Comparison of ENCODE assay signal across 8 cellular contexts in the genomic region with DNA sequence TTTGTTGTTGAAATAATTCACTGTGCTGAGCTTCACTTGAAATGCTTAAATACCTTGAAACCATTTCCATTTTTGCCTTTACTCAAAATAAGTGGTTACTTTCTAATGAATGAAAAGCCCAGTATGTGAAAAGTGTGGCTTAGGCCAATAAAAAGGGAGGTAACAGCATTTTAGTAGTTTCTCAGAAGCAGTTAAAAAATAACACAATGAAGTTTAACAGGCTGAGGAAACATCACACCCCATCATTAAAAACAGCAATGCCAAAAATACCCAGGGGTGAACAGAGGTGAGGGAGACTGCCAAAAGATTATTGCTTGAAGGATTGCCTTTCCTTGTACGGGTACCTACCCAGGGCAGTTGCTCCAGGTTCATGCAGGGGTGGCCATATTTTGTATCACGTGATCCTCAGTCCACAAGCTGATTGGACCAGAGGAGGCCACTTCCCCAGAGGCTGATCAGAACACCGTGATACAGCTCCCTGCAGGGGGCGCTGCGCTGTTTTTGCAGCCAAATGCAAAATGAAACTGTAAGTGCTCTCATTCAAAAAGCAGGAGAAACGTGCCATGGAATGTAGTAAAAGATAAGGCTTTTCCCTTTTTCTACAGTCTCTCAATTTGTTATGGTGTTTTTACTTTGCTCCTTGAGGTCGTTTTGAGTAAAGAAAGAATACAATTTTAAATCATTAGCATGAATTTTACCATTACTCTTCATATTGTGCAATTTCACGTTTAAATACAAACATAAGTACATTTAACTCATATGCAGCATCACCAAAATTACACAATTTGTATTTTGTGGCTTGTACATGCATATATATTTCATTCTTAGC.
A peak's percentile ranks its signal among the peaks of the same experiment; 100 is the strongest.
DNase-seq lines count a peak whose midpoint lies in the region; ATAC-seq and TF ChIP-seq lines count a peak whose summit lies in the region.

No MANE protein-coding gene starts in this region.

- peak in 6 of 7 experiments; percentile 37 to 84 (median 72) for TF ChIP-seq CTCF in stomach (IDR thresholded peaks at IDR 0.05)

- H3K4me1 ChIP-seq in stomach: peaks cover 0 to 33% (median 14%) of the 10 kb centered on the region in 4 donors

- intact Hi-C loops in activated CD4-positive, alpha-beta T cell treated with anti-CD3 and anti-CD28 coated beads, Interleukin-2, amount 10 ng/mL, durations not matched to agents 24 days and 14 days (cut with micrococcal nuclease): no loop called here
- intact Hi-C loops in stomach (cut with DNase I; ENCODE audit: low total_unique reads): no loop called here

- H3K36me3 ChIP-seq in stomach: no peaks in the 10 kb centered on the region

- H3K27me3 ChIP-seq in stomach: no peaks in the 10 kb centered on the region

- H3K27me3 Mint-ChIP-seq in activated CD4-positive, alpha-beta T cell treated with anti-CD3 and anti-CD28 coated beads, Interleukin-2, amount 10 ng/mL, durations not matched to agents 24 days and 14 days: peaks cover 3% of the 10 kb centered on the region

- H3K36me3 Mint-ChIP-seq in activated CD4-positive, alpha-beta T cell treated with anti-CD3 and anti-CD28 coated beads, Interleukin-2, amount 10 ng/mL, durations not matched to agents 24 days and 14 days (ENCODE audit: low read depth): no peaks in the 10 kb centered on the region

- 28 to 44% (median 37%) methylated on average over 8 of the region's 8 CpGs for WGBS in stomach, 5 donors

- H3K9me3 Mint-ChIP-seq in activated CD4-positive, alpha-beta T cell treated with anti-CD3 and anti-CD28 coated beads, Interleukin-2, amount 10 ng/mL, durations not matched to agents 24 days and 14 days: peaks cover 3% of the 10 kb centered on the region

- H3K4me3 ChIP-seq in stomach: peak overlapping the region in 2 of 4 donors; percentile 7 to 23

- no peak overlapping the region for H3K4me3 Mint-ChIP-seq in activated CD4-positive, alpha-beta T cell treated with anti-CD3 and anti-CD28 coated beads, Interleukin-2, amount 10 ng/mL, durations not matched to agents 24 days and 14 days

- no peak for ATAC-seq in GM18858 (IDR thresholded peaks at IDR 0.05; ENCODE audit: unreplicated experiment)

- no peak for TF ChIP-seq EP300 in stomach (IDR thresholded peaks at IDR 0.05)

- peak; percentile 43 for DNase-seq in NCI-H146 (lab: John Stamatoyannopoulos, UW)
- DNase-seq in NCI-H146 treated with DMSO at 0.1 percent for 48 hours (lab: John Stamatoyannopoulos, UW; ENCODE audit: unreplicated experiment): no peak
- DNase-seq in NCI-H2029 (lab: John Stamatoyannopoulos, UW): peak; percentile 88
- peak; percentile 79 for DNase-seq in activated CD4-positive, alpha-beta T cell treated with anti-CD3 and anti-CD28 coated beads, Interleukin-2, amount 10 ng/mL, durations not matched to agents 24 days and 14 days
- DNase-seq in epithelial cell of prostate (ENCODE audit: low read depth, low spot score): peak; percentile 77
- DNase-seq in midbrain (lab: John Stamatoyannopoulos, UW): peak; percentile 94
- DNase-seq in stomach: peak; percentile 88

- no peaks in the 10 kb centered on the region for H3K9me3 ChIP-seq in stomach

- no peak overlapping the region for H3K27ac Mint-ChIP-seq in activated CD4-positive, alpha-beta T cell treated with anti-CD3 and anti-CD28 coated beads, Interleukin-2, amount 10 ng/mL, durations not matched to agents 24 days and 14 days

- H3K4me1 Mint-ChIP-seq in activated CD4-positive, alpha-beta T cell treated with anti-CD3 and anti-CD28 coated beads, Interleukin-2, amount 10 ng/mL, durations not matched to agents 24 days and 14 days: no peaks in the 10 kb centered on the region

- H3K27ac ChIP-seq in epithelial cell of prostate (peak overlapping the region; percentile 55), stomach (peak overlapping the region in 4 of 5 donors; percentile 36 to 67 (median 56))

- no peak for TF ChIP-seq POLR2A in stomach (IDR thresholded peaks at IDR 0.05)
